12 cellular contexts compared by ENCODE assay signal in the genomic region with DNA sequence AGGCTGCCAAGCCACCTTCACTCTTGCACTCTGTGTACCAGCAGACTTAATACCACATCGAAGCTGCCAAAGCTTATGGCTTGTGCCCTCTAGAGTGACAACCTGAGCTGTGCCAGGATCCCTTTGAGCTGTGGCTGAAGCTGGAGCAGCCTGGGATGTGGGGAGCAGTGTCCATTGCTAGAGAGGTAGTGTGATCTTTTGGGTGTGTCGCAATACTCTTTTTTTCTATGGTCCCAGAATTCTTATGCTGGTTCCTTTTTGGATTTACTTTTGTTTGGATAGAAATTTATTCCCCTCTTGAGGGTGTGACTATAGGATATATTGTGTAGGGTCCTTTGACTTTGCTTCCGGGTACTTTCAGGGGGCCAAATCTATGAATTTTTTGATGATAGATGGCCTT. TPM values are rescaled to one million over a fixed set of nuclear protein-coding genes. Genes with fewer than 3 reads are reported as not detected.
"Had no signal": no experiment of that assay in that cellular context is flagged by ENCODE, and none has a peak within 500 bp of the region (broad histone marks: within the 10 kb centered on the region; RNA-seq: fewer than 3 reads in every experiment).

No MANE protein-coding gene starts in this region.

RNA-seq across cellular contexts. Expression of a gene that starts 32.7 kb away (rescaled TPM):
- total RNA-seq: OCI-LY7, PC-3, PC-9, Peyer's patch, Right ventricle myocardium inferior, Right ventricle myocardium superior, RPMI7951, SJCRH30, SJSA1, SK-MEL-5, T-cell had no signal
- polyA plus RNA-seq: SK-N-SH had no signal
